ENCODE assay signal across 8 cellular contexts in genomic region chr20:46088409-46089075, GRCh38. TPM values are rescaled to one million over a fixed set of nuclear protein-coding genes. Genes with fewer than 3 reads are reported as not detected.
DNase-seq lines count a peak whose midpoint lies in the region; ATAC-seq and TF ChIP-seq lines count a peak whose summit lies in the region.

No MANE protein-coding gene starts in this region.

- H3K27ac ChIP-seq in HUES48 (ENCODE audit: low read depth, low read length): peak overlapping the region; percentile 94
- H3K27ac ChIP-seq in substantia nigra (ENCODE audit: low read depth, low read length, poor library complexity, severe bottlenecking): peak overlapping the region; percentile 95

- TF ChIP-seq CTCF in CD14-positive monocyte (IDR thresholded peaks at IDR 0.05): no peak
- no peak for TF ChIP-seq CTCF in kidney epithelial cell (IDR thresholded peaks at IDR 0.05; ENCODE audit: insufficient read depth, low read length, poor library complexity, severe bottlenecking)

- no peak for DNase-seq in CD14-positive monocyte (ENCODE audit: low spot score)
- DNase-seq in amniotic epithelial cell (ENCODE audit: low read depth): peak; percentile 42
- no peak for DNase-seq in kidney epithelial cell (ENCODE audit: low read depth)
- DNase-seq in substantia nigra (lab: John Stamatoyannopoulos, UW): no peak

- H3K9me3 Mint-ChIP-seq in CD14-positive monocyte: peaks cover 0 to 8% (median 1%) of the 10 kb centered on the region in 7 donors

- peak overlapping the region; percentile 97 for H3K9ac ChIP-seq in HUES48 (ENCODE audit: low read depth, low read length)

- H3K4me3 ChIP-seq in HUES48 (ENCODE audit: low read depth, low read length) (peak overlapping the region; percentile 80), kidney epithelial cell (ENCODE audit: low read depth, low read length) (peak overlapping the region; percentile 96)

- H3K27me3 ChIP-seq in HUES48 (ENCODE audit: control insufficient read depth, insufficient read depth, low read length) (no peaks in the 10 kb centered on the region), kidney epithelial cell (ENCODE audit: control insufficient read depth, insufficient read depth, low read length) (no peaks in the 10 kb centered on the region)

- intact Hi-C loops in CD14-positive monocyte (cut with micrococcal nuclease): loop anchor here (5.0 to 10.0 kb wide), 3 partner anchors 76 to 116 kb away; partner anchors contain the start of gene ZNF335 (in 1 of the 2)

- H3K36me3 Mint-ChIP-seq in CD14-positive monocyte: peaks cover 5 to 6% of the 10 kb centered on the region in 2 donors

- H3K36me3 ChIP-seq in HUES48 (ENCODE audit: control insufficient read depth, insufficient read depth, low read length) (no peaks in the 10 kb centered on the region), kidney epithelial cell (ENCODE audit: control insufficient read depth, insufficient read depth, low read length) (no peaks in the 10 kb centered on the region)

- no peaks in the 10 kb centered on the region for H3K9me3 ChIP-seq in HUES48 (ENCODE audit: control insufficient read depth, insufficient read depth, low read length)

- ATAC-seq in HG03354 (IDR thresholded peaks at IDR 0.05; ENCODE audit: poor library complexity, severe bottlenecking, unreplicated experiment): no peak
- ATAC-seq in HG03095 (IDR thresholded peaks at IDR 0.05; ENCODE audit: unreplicated experiment): no peak
- ATAC-seq in HG03520 (IDR thresholded peaks at IDR 0.05; ENCODE audit: unreplicated experiment): no peak

- H3K4me3 Mint-ChIP-seq in CD14-positive monocyte: peak overlapping the region; percentile 85 to 94

- peaks cover 55% of the 10 kb centered on the region for H3K4me1 Mint-ChIP-seq in CD14-positive monocyte

- peaks cover 17% of the 10 kb centered on the region for H3K4me1 ChIP-seq in HUES48 (ENCODE audit: control insufficient read depth, insufficient read depth, low read length)

- no peaks in the 10 kb centered on the region for H3K27me3 Mint-ChIP-seq in CD14-positive monocyte (ENCODE audit: low read depth in 3 of 3)

- peak overlapping the region in 6 of 7 donors; percentile 45 to 97 (median 90) for H3K27ac Mint-ChIP-seq in CD14-positive monocyte

RNA-seq across cellular contexts. Expression of gene NCOA5, which starts 1.2 kb away (rescaled TPM):
- polyA plus RNA-seq in CD14-positive monocyte: 1 to 10 TPM; 4.5 to 6.0 TPM
- 30.5 and 31.4 TPM in 2 replicates for total RNA-seq in kidney epithelial cell

RNA-seq across cellular contexts. Expression of gene CD40, which starts 29.6 kb away (rescaled TPM):
- 10 to 100 TPM; 14.4 to 26.1 TPM for polyA plus RNA-seq in CD14-positive monocyte
- 57.6 and 58.3 TPM in 2 replicates for total RNA-seq in kidney epithelial cell

RNA-seq across cellular contexts. Expression of gene SLC12A5, which starts 59.5 kb away (rescaled TPM):
- not detected for polyA plus RNA-seq in CD14-positive monocyte
- 1.3 TPM in 1 of 2 replicates, not detected in the other for total RNA-seq in kidney epithelial cell
